1 cellular context compared by ENCODE assay signal in genomic region chr1:177944673-177945014, GRCh38.
A peak's percentile ranks its signal among the peaks of the same experiment; 100 is the strongest.
TF ChIP-seq lines count a peak whose summit lies in the region.

No MANE protein-coding gene starts in this region.

TF ChIP-seq in GM12878, 131 proteins besides CTCF, POLR2A, EP300 and RAD21:
- TF ChIP-seq SPI1 (IDR thresholded peaks at IDR 0.05; ENCODE audit: borderline replicate concordance, insufficient read depth, low read depth, low read length), result peak; percentile 53; the same call in 1 of the 2 replicates
- TF ChIP-seq IKZF1 (conservative IDR thresholded peaks at IDR 0.05), result 0 out of 2 replicates have a peak, but pooled peaks have one; percentile 22
- no peak for TF ChIP-seq KAT2A (conservative IDR thresholded peaks at IDR 0.05; ENCODE audit: control insufficient read depth, low read depth, low read length)
- no peak for TF ChIP-seq SIN3A (IDR thresholded peaks at IDR 0.05; ENCODE audit: low read depth, low read length)
- TF ChIP-seq, protein P1, sequence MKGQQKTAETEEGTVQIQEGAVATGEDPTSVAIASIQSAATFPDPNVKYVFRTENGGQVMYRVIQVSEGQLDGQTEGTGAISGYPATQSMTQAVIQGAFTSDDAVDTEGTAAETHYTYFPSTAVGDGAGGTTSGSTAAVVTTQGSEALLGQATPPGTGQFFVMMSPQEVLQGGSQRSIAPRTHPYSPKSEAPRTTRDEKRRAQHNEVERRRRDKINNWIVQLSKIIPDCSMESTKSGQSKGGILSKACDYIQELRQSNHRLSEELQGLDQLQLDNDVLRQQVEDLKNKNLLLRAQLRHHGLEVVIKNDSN (IDR thresholded peaks at IDR 0.05; ENCODE audit: borderline replicate concordance, extremely low read length, insufficient read depth, low read depth, low read length), result no peak
